2 cellular contexts compared by ENCODE assay signal in the genomic region with DNA sequence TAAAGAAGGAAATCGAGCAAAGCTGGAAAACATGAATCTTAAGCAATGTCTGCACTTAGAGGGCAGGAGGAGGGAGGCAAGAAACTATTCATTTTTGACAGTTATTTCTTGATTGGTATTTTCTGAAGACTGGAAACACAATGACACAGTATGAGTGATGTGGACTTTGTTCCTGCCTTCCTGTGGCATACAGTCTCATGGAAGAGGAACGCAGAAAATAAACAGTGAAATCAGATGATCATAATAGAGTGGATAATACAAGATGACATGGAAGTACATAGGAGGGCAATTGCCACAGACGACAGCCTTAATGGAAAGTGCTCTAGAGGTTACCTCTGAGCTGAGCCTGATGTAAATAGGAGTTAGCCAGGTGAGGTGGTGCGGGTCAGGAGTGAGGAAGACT.
TF ChIP-seq lines count a peak whose summit lies in the region.

No MANE protein-coding gene starts in this region.

TF ChIP-seq in HepG2, 621 proteins besides CTCF, POLR2A, EP300 and RAD21 (continues in another document):
- TF ChIP-seq ARNT2 (CRISPR knock-in tag; IDR thresholded peaks at IDR 0.05; ENCODE audit: low read depth) (no peak), NFE2 (CRISPR knock-in tag; IDR thresholded peaks at IDR 0.05) (no peak), FOXC1 (CRISPR knock-in tag; IDR thresholded peaks at IDR 0.05; ENCODE audit: borderline replicate concordance) (no peak), SP2 (CRISPR knock-in tag; IDR thresholded peaks at IDR 0.05) (no peak), CREB1 (IDR thresholded peaks at IDR 0.05) (no peak), CREB1 (CRISPR knock-in tag; IDR thresholded peaks at IDR 0.05) (no peak), TBX2 (CRISPR knock-in tag; IDR thresholded peaks at IDR 0.05; ENCODE audit: borderline replicate concordance) (peak; percentile 41; the same call in 1 of the 2 replicates), MBD4 (IDR thresholded peaks at IDR 0.05; ENCODE audit: borderline replicate concordance, low read length) (no peak), NR1H2 (CRISPR knock-in tag; IDR thresholded peaks at IDR 0.05; ENCODE audit: borderline replicate concordance, low read depth) (no peak), ELF4 (CRISPR knock-in tag; IDR thresholded peaks at IDR 0.05; ENCODE audit: borderline replicate concordance) (no peak), WIZ (CRISPR knock-in tag; IDR thresholded peaks at IDR 0.05) (no peak), NR2F1 (CRISPR knock-in tag; IDR thresholded peaks at IDR 0.05) (no peak), ZSCAN31 (CRISPR knock-in tag; IDR thresholded peaks at IDR 0.05; ENCODE audit: low read depth) (0 out of 2 replicates have a peak, but pooled peaks have one; percentile 39), CBX2 (IDR thresholded peaks at IDR 0.05; ENCODE audit: low read depth, low read length) (no peak), CBX2 (CRISPR knock-in tag; IDR thresholded peaks at IDR 0.05; ENCODE audit: low read depth) (no peak), SMYD3 (CRISPR knock-in tag; IDR thresholded peaks at IDR 0.05) (no peak), ZFP36L2 (CRISPR knock-in tag; IDR thresholded peaks at IDR 0.05) (no peak), KLF12 (CRISPR knock-in tag; IDR thresholded peaks at IDR 0.05; ENCODE audit: borderline replicate concordance) (no peak), NFYB (CRISPR knock-in tag; IDR thresholded peaks at IDR 0.05) (no peak), STAG1 (CRISPR knock-in tag; IDR thresholded peaks at IDR 0.05) (no peak)
- TF ChIP-seq, protein P1, sequence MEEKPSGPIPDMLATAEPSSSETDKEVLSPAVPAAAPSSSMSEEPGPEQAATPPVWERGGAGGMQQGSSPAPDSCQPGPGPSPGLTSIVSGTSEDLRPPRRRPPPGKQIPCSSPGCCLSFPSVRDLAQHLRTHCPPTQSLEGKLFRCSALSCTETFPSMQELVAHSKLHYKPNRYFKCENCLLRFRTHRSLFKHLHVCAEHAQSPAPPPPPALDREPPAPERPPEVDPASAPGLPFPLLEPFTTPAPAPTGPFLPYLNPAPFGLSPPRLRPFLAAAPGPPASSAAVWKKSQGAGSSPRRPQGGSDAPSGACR (CRISPR knock-in tag; IDR thresholded peaks at IDR 0.05) = no peak
- TF ChIP-seq, protein P2, sequence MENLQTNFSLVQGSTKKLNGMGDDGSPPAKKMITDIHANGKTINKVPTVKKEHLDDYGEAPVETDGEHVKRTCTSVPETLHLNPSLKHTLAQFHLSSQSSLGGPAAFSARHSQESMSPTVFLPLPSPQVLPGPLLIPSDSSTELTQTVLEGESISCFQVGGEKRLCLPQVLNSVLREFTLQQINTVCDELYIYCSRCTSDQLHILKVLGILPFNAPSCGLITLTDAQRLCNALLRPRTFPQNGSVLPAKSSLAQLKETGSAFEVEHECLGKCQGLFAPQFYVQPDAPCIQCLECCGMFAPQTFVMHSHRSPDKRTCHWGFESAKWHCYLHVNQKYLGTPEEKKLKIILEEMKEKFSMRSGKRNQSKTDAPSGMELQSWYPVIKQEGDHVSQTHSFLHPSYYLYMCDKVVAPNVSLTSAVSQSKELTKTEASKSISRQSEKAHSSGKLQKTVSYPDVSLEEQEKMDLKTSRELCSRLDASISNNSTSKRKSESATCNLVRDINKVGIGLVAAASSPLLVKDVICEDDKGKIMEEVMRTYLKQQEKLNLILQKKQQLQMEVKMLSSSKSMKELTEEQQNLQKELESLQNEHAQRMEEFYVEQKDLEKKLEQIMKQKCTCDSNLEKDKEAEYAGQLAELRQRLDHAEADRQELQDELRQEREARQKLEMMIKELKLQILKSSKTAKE (CRISPR knock-in tag; IDR thresholded peaks at IDR 0.05; ENCODE audit: borderline replicate concordance) = no peak; the same call in 1 of the 2 replicates
- TF ChIP-seq, protein P3, sequence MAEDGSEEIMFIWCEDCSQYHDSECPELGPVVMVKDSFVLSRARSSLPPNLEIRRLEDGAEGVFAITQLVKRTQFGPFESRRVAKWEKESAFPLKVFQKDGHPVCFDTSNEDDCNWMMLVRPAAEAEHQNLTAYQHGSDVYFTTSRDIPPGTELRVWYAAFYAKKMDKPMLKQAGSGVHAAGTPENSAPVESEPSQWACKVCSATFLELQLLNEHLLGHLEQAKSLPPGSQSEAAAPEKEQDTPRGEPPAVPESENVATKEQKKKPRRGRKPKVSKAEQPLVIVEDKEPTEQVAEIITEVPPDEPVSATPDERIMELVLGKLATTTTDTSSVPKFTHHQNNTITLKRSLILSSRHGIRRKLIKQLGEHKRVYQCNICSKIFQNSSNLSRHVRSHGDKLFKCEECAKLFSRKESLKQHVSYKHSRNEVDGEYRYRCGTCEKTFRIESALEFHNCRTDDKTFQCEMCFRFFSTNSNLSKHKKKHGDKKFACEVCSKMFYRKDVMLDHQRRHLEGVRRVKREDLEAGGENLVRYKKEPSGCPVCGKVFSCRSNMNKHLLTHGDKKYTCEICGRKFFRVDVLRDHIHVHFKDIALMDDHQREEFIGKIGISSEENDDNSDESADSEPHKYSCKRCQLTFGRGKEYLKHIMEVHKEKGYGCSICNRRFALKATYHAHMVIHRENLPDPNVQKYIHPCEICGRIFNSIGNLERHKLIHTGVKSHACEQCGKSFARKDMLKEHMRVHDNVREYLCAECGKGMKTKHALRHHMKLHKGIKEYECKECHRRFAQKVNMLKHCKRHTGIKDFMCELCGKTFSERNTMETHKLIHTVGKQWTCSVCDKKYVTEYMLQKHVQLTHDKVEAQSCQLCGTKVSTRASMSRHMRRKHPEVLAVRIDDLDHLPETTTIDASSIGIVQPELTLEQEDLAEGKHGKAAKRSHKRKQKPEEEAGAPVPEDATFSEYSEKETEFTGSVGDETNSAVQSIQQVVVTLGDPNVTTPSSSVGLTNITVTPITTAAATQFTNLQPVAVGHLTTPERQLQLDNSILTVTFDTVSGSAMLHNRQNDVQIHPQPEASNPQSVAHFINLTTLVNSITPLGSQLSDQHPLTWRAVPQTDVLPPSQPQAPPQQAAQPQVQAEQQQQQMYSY (CRISPR knock-in tag; IDR thresholded peaks at IDR 0.05) = no peak
- TF ChIP-seq, protein P4, sequence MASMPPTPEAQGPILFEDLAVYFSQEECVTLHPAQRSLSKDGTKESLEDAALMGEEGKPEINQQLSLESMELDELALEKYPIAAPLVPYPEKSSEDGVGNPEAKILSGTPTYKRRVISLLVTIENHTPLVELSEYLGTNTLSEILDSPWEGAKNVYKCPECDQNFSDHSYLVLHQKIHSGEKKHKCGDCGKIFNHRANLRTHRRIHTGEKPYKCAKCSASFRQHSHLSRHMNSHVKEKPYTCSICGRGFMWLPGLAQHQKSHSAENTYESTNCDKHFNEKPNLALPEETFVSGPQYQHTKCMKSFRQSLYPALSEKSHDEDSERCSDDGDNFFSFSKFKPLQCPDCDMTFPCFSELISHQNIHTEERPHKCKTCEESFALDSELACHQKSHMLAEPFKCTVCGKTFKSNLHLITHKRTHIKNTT (CRISPR knock-in tag; IDR thresholded peaks at IDR 0.05) = no peak

TF ChIP-seq in endothelial cell of umbilical vein, 7 proteins besides CTCF, POLR2A, EP300 and RAD21:
- TF ChIP-seq JUN (IDR thresholded peaks at IDR 0.05; ENCODE audit: borderline replicate concordance, insufficient read depth, insufficient read length, low read depth) (no peak), GATA2 (IDR thresholded peaks at IDR 0.05; ENCODE audit: insufficient read depth, insufficient read length, low read depth, low read length) (peak; percentile 52), FOS (IDR thresholded peaks at IDR 0.05; ENCODE audit: borderline replicate concordance, insufficient read depth, low read length) (peak; percentile 46), POLR2AphosphoS5 (IDR thresholded peaks at IDR 0.05; ENCODE audit: insufficient read depth, low read depth, low read length) (peak; percentile 44), EZH2 (IDR thresholded peaks at IDR 0.05; ENCODE audit: borderline replicate concordance, low read depth, low read length, severe bottlenecking) (no peak)
